Comparison of ENCODE assay signal across 18 cellular contexts in genomic region chr22:17149073-17149815, GRCh38. TPM values are rescaled to one million over a fixed set of nuclear protein-coding genes. Genes with fewer than 3 reads are reported as not detected.
DNase-seq lines count a peak whose midpoint lies in the region; ATAC-seq and TF ChIP-seq lines count a peak whose summit lies in the region.
"Had no signal": no experiment of that assay in that cellular context is flagged by ENCODE, and none has a peak within 500 bp of the region (broad histone marks: within the 10 kb centered on the region; RNA-seq: fewer than 3 reads in every experiment).

No MANE protein-coding gene starts in this region.

- no peak for ATAC-seq in GM18517 (IDR thresholded peaks at IDR 0.05; ENCODE audit: unreplicated experiment)

- TF ChIP-seq POLR2A in tibial nerve (IDR thresholded peaks at IDR 0.05), result no peak

- H3K9me3 Mint-ChIP-seq in activated naive CD4-positive, alpha-beta T cell treated with anti-CD3 and anti-CD28 coated beads, Interleukin-2, amount 10 ng/mL, durations not matched to agents 7 days and 5 days, result no peaks in the 10 kb centered on the region
- H3K9me3 Mint-ChIP-seq in type B pancreatic cell (no peaks in the 10 kb centered on the region), immature natural killer cell (no peaks in the 10 kb centered on the region)
- H3K9me3 Mint-ChIP-seq: H9 had no signal

- H3K36me3 Mint-ChIP-seq in activated naive CD4-positive, alpha-beta T cell treated with anti-CD3 and anti-CD28 coated beads, Interleukin-2, amount 10 ng/mL, durations not matched to agents 7 days and 5 days, result peaks cover 17% of the 10 kb centered on the region
- H3K36me3 Mint-ChIP-seq in type B pancreatic cell (peaks cover 10% of the 10 kb centered on the region), immature natural killer cell (peaks cover 0 to 6% (median 4%) of the 10 kb centered on the region in 3 donors)

- H3K27ac ChIP-seq in esophagus (ENCODE audit: low read depth in 2 of 2, low read length in 1 of 2) (peak overlapping the region; percentile 20 to 84), muscle layer of duodenum (ENCODE audit: low read length) (peak overlapping the region; percentile 70), tibial nerve (no peak overlapping the region)
- H3K27ac ChIP-seq: PC-9 had no signal

- peak overlapping the region; percentile 12 for H3K27ac Mint-ChIP-seq in activated naive CD4-positive, alpha-beta T cell treated with anti-CD3 and anti-CD28 coated beads, Interleukin-2, amount 10 ng/mL, durations not matched to agents 7 days and 5 days
- peak overlapping the region; percentile 76 for H3K27ac Mint-ChIP-seq in type B pancreatic cell
- no peak overlapping the region for H3K27ac Mint-ChIP-seq in immature natural killer cell

- H3K36me3 ChIP-seq in esophagus (ENCODE audit: control insufficient read depth in 2 of 2, insufficient read depth in 2 of 2, low read length in 1 of 2), result peaks cover 0 to 17% of the 10 kb centered on the region in 2 donors
- H3K36me3 ChIP-seq in muscle layer of duodenum (ENCODE audit: control insufficient read depth in 1 of 2, insufficient read depth in 2 of 2, low read length in 2 of 2), result peaks cover 11 to 13% of the 10 kb centered on the region in 2 donors
- peaks cover 0 to 38% (median 0%) of the 10 kb centered on the region in 3 donors for H3K36me3 ChIP-seq in tibial nerve

- TF ChIP-seq CTCF in type B pancreatic cell (conservative IDR thresholded peaks at IDR 0.05) (no peak), tibial nerve (IDR thresholded peaks at IDR 0.05) (no peak)

- H3K4me3 Mint-ChIP-seq in activated naive CD4-positive, alpha-beta T cell treated with anti-CD3 and anti-CD28 coated beads, Interleukin-2, amount 10 ng/mL, durations not matched to agents 7 days and 5 days, result no peak overlapping the region
- H3K4me3 Mint-ChIP-seq in type B pancreatic cell (no peak overlapping the region), immature natural killer cell (no peak overlapping the region)
- H3K4me3 Mint-ChIP-seq: H9 had no signal

- H3K4me1 Mint-ChIP-seq in activated naive CD4-positive, alpha-beta T cell treated with anti-CD3 and anti-CD28 coated beads, Interleukin-2, amount 10 ng/mL, durations not matched to agents 7 days and 5 days, result peaks cover 8% of the 10 kb centered on the region
- peaks cover 13% of the 10 kb centered on the region for H3K4me1 Mint-ChIP-seq in type B pancreatic cell (ENCODE audit: unreplicated experiment)
- H3K4me1 Mint-ChIP-seq in immature natural killer cell, result no peaks in the 10 kb centered on the region

- H3K4me3 ChIP-seq in esophagus (ENCODE audit: low read depth in 1 of 2, low read length in 2 of 2) (no peak overlapping the region), muscle layer of duodenum (ENCODE audit: low read depth in 1 of 2, low read length in 2 of 2) (no peak overlapping the region), tibial nerve (no peak overlapping the region)
- H3K4me3 ChIP-seq: PC-9 had no signal

- CTCF ChIA-PET in activated naive CD4-positive, alpha-beta T cell treated with anti-CD3 and anti-CD28 coated beads, Interleukin-2, amount 10 ng/mL, durations not matched to agents 7 days and 5 days (lab: Charles Lee), result interaction anchor here (2.2 kb wide), 1 partner anchor 23 kb away, joined by 9 read pairs; no protein-coding TSS in a partner anchor

- 80 to 86% methylated on average over 9 of the region's 9 CpGs for WGBS in esophagus, 2 donors
- WGBS in tibial nerve, 2 donors, result 90 to 91% methylated on average over 9 of the region's 9 CpGs

- no peaks in the 10 kb centered on the region for H3K27me3 ChIP-seq in esophagus (ENCODE audit: control insufficient read depth in 1 of 2, insufficient read depth in 2 of 2, low read length in 2 of 2)
- no peaks in the 10 kb centered on the region for H3K27me3 ChIP-seq in muscle layer of duodenum (ENCODE audit: low read depth, low read length)
- no peaks in the 10 kb centered on the region for H3K27me3 ChIP-seq in tibial nerve

- no peaks in the 10 kb centered on the region for H3K27me3 Mint-ChIP-seq in activated naive CD4-positive, alpha-beta T cell treated with anti-CD3 and anti-CD28 coated beads, Interleukin-2, amount 10 ng/mL, durations not matched to agents 7 days and 5 days
- H3K27me3 Mint-ChIP-seq in type B pancreatic cell (no peaks in the 10 kb centered on the region), immature natural killer cell (ENCODE audit: low read depth in 3 of 3) (no peaks in the 10 kb centered on the region)

- H3K4me1 ChIP-seq in esophagus (ENCODE audit: control insufficient read depth in 2 of 2, insufficient read depth in 2 of 2, low read length in 1 of 2), result no peaks in the 10 kb centered on the region
- H3K4me1 ChIP-seq in muscle layer of duodenum (ENCODE audit: control insufficient read depth in 1 of 2, insufficient read depth in 2 of 2, low read length in 2 of 2), result peaks cover 0 to 4% of the 10 kb centered on the region in 2 donors
- H3K4me1 ChIP-seq in tibial nerve, result peaks cover 0 to 12% (median 0%) of the 10 kb centered on the region in 4 donors

- no peak for DNase-seq in activated naive CD4-positive, alpha-beta T cell treated with anti-CD3 and anti-CD28 coated beads, Interleukin-2, amount 10 ng/mL, durations not matched to agents 7 days and 5 days
- no peak for DNase-seq in activated naive CD4-positive, alpha-beta T cell (lab: John Stamatoyannopoulos, UW)
- no peak for DNase-seq in type B pancreatic cell (ENCODE audit: extremely low spot score, unreplicated experiment)
- DNase-seq in immature natural killer cell, result no peak
- DNase-seq in tibial nerve (ENCODE audit: low spot score in 2 of 2), result no peak
- DNase-seq: C1 segment of cervical spinal cord, DMS153, EL, H9, Kasumi-1, NCI-H1048, NCI-H1694, NCI-H446, NCI-H748 treated with DMSO at 0.1 percent for 48 hours had no signal

- no peaks in the 10 kb centered on the region for H3K9me3 ChIP-seq in esophagus (ENCODE audit: control insufficient read depth in 2 of 2, insufficient read depth in 1 of 2, low read depth in 1 of 2, low read length in 1 of 2)
- no peaks in the 10 kb centered on the region for H3K9me3 ChIP-seq in muscle layer of duodenum (ENCODE audit: control insufficient read depth in 1 of 2, low read length in 2 of 2)
- no peaks in the 10 kb centered on the region for H3K9me3 ChIP-seq in tibial nerve

- no peak for TF ChIP-seq EP300 in tibial nerve (IDR thresholded peaks at IDR 0.05)

RNA-seq across cellular contexts. Expression of gene HDHD5, which starts 9.8 kb away (rescaled TPM):
- 10 to 100 TPM; 15.2 to 26.4 TPM for polyA plus RNA-seq in esophagus
- 25.3 and 40.1 TPM in 2 replicates for total RNA-seq in type B pancreatic cell (ENCODE audit: low replicate concordance)
- polyA plus RNA-seq in immature natural killer cell, result 10 to 100 TPM; 47.0 to 67.7 (median 47.3) TPM
- 10 to 100 TPM; 34.7 to 51.3 (median 44.3) TPM for total RNA-seq in tibial nerve

RNA-seq across cellular contexts. Expression of gene TMEM121B, which starts 28.1 kb away (rescaled TPM):
- polyA plus RNA-seq in esophagus, result under 1 TPM; 0.19 to 0.33 TPM
- total RNA-seq in type B pancreatic cell (ENCODE audit: low replicate concordance), result 2.9 TPM in 2 replicates
- polyA plus RNA-seq in immature natural killer cell, result not detected
- 1 to 10 TPM in 1 of 4 donors, under 1 TPM in 3; under 0.01 to 1.2 (median 0.75) TPM for total RNA-seq in tibial nerve
- total RNA-seq: PC-9 had no signal

Comparison
In these comparisons a context has a peak if more than half of its experiments do, and no peak if none do; other contexts are left out.
1. H3K27ac Mint-ChIP-seq: peak in activated naive CD4-positive, alpha-beta T cell treated with anti-CD3 and anti-CD28 coated beads, Interleukin-2, amount 10 ng/mL, durations not matched to agents 7 days and 5 days (single experiment) and type B pancreatic cell (single experiment); none in immature natural killer cell (0 of 6).
2. H3K27ac ChIP-seq: peak in esophagus (2 of 2) and muscle layer of duodenum (single experiment); none in tibial nerve (0 of 4).